8 cellular contexts compared by ENCODE assay signal in the genomic region with DNA sequence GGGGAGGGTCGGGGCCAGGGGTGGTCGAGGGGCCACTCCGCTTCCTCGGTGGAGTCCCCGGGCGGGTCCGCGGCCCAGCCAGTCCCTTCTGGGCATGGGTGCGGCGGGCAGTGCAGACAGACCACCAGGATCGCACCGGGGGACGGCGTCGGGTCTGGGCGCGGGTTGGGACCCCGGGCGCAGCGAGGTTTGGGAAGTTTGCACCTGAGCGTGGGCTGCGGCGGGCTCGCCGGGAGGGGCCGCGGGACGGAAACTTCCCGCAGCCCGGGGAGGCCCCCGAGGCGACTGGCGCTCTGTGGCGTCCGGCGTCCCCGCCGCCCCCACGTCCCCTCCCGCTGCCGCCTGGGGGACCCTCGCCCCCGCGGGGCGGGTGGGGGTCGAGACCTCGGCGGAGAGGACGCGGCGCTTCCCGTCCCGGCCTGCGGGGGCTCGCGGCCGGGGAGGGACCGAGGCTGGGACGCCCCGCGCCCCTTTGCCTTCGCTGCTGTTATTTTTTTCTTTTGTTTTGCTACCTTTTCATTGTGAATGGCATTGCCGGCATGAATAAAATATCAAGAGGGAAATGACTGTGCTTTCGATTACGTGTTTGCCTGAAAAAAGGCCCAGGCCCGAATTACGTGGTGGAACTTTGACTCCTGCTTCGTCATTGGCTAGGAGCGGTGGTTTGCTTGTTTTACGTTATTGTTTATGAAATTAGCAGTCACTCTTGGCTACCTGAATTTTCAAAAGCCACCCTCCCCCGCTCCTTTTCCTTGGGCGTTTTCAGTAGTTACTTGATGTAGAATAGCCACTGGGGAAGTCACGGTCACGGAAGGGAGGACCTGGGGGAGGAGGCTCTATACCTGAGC. TPM values are rescaled to one million over a fixed set of nuclear protein-coding genes. Genes with fewer than 3 reads are reported as not detected.
DNase-seq lines count a peak whose midpoint lies in the region; ATAC-seq and TF ChIP-seq lines count a peak whose summit lies in the region.

No MANE protein-coding gene starts in this region.

- peak overlapping the region; percentile 97 to 99 (median 98) for H3K27ac ChIP-seq in esophagus muscularis mucosa (replicated peaks in 1 of 4)

- peaks cover 0 to 4% (median 0%) of the 10 kb centered on the region in 4 donors for H3K36me3 ChIP-seq in esophagus muscularis mucosa

- peak; percentile 24 for DNase-seq in NCI-H1694 treated with DMSO at 0.1 percent for 48 hours (lab: John Stamatoyannopoulos, UW)
- no peak for DNase-seq in NCI-H1694 (lab: John Stamatoyannopoulos, UW)
- DNase-seq in NCI-H82 (lab: John Stamatoyannopoulos, UW), result peak; percentile 65
- peak; percentile 76 for DNase-seq in activated T-cell treated with anti-CD3 and anti-CD28 coated beads, Interleukin-2, amount 50 U/mL, for 1 hour
- DNase-seq in esophagus muscularis mucosa (ENCODE audit: extremely low spot score), result no peak
- DNase-seq in natural killer cell, result peak; percentile 37

- no peaks in the 10 kb centered on the region for H3K9me3 Mint-ChIP-seq in natural killer cell
- H3K9me3 Mint-ChIP-seq in stimulated activated naive CD8-positive, alpha-beta T cell treated with anti-CD3 and anti-CD28 coated beads, Interleukin-15, Interleukin-2, amounts not matched to agents 100 ng/mL and 50 ng/mL, for 24 hours, result no peaks in the 10 kb centered on the region

- TF ChIP-seq EP300 in esophagus muscularis mucosa (IDR thresholded peaks at IDR 0.05), result no peak

- H3K27me3 ChIP-seq in esophagus muscularis mucosa, result no peaks in the 10 kb centered on the region

- no peaks in the 10 kb centered on the region for H3K36me3 Mint-ChIP-seq in natural killer cell
- peaks cover 22% of the 10 kb centered on the region for H3K36me3 Mint-ChIP-seq in stimulated activated naive CD8-positive, alpha-beta T cell treated with anti-CD3 and anti-CD28 coated beads, Interleukin-15, Interleukin-2, amounts not matched to agents 100 ng/mL and 50 ng/mL, for 24 hours (ENCODE audit: low read depth)

- H3K9me3 ChIP-seq in esophagus muscularis mucosa, result no peaks in the 10 kb centered on the region

- H3K4me1 Mint-ChIP-seq in natural killer cell, result peaks cover 9 to 17% of the 10 kb centered on the region in 2 donors
- peaks cover 47% of the 10 kb centered on the region for H3K4me1 Mint-ChIP-seq in stimulated activated naive CD8-positive, alpha-beta T cell treated with anti-CD3 and anti-CD28 coated beads, Interleukin-15, Interleukin-2, amounts not matched to agents 100 ng/mL and 50 ng/mL, for 24 hours (ENCODE audit: low read depth)

- H3K27ac Mint-ChIP-seq in natural killer cell, result peak overlapping the region; percentile 77 to 89
- peak overlapping the region; percentile 99 for H3K27ac Mint-ChIP-seq in stimulated activated naive CD8-positive, alpha-beta T cell treated with anti-CD3 and anti-CD28 coated beads, Interleukin-15, Interleukin-2, amounts not matched to agents 100 ng/mL and 50 ng/mL, for 24 hours

- peaks cover 21 to 38% (median 30%) of the 10 kb centered on the region in 4 donors for H3K4me1 ChIP-seq in esophagus muscularis mucosa

- TF ChIP-seq CTCF in esophagus muscularis mucosa (IDR thresholded peaks at IDR 0.05), result peak in 1 of 3 experiments; percentile 32
- no peak for TF ChIP-seq CTCF in natural killer cell (IDR thresholded peaks at IDR 0.05)

- intact Hi-C loops in esophagus muscularis mucosa (cut with DNase I) (loop anchor here (5.0 kb wide), 1 partner anchor 56 kb away; no protein-coding TSS in a partner anchor), natural killer cell (cut with micrococcal nuclease) (loop anchor here (5.0 kb wide), 1 partner anchor 61 kb away; no protein-coding TSS in a partner anchor)

- peak overlapping the region; percentile 97 for H3K4me3 Mint-ChIP-seq in natural killer cell
- H3K4me3 Mint-ChIP-seq in stimulated activated naive CD8-positive, alpha-beta T cell treated with anti-CD3 and anti-CD28 coated beads, Interleukin-15, Interleukin-2, amounts not matched to agents 100 ng/mL and 50 ng/mL, for 24 hours, result peak overlapping the region; percentile 97

- peak; percentile 39 for ATAC-seq in HG02943 (IDR thresholded peaks at IDR 0.05; ENCODE audit: low read depth, unreplicated experiment)
- ATAC-seq in natural killer cell, result peak; percentile 24 to 38 (median 28)

- no peak for TF ChIP-seq POLR2A in esophagus muscularis mucosa (IDR thresholded peaks at IDR 0.05; ENCODE audit: low read depth)

- H3K4me3 ChIP-seq in esophagus muscularis mucosa, result peak overlapping the region; percentile 87 to 97 (median 94)

- WGBS in esophagus muscularis mucosa, result under 1% methylated on average over 23 of the region's 74 CpGs

- H3K27me3 Mint-ChIP-seq in natural killer cell (ENCODE audit: low read depth in 2 of 2), result peaks cover 3 to 14% of the 10 kb centered on the region in 2 donors
- H3K27me3 Mint-ChIP-seq in stimulated activated naive CD8-positive, alpha-beta T cell treated with anti-CD3 and anti-CD28 coated beads, Interleukin-15, Interleukin-2, amounts not matched to agents 100 ng/mL and 50 ng/mL, for 24 hours, result no peaks in the 10 kb centered on the region

RNA-seq across cellular contexts. Expression of gene SNX9, which starts 0.7 kb away (rescaled TPM):
- total RNA-seq in esophagus muscularis mucosa (10 to 100 TPM; 78.1 to 94.7 (median 85.1) TPM), natural killer cell (1 to 10 TPM; 6.0 to 9.7 (median 7.3) TPM)

Comparison
In these comparisons a context has a peak if more than half of its experiments do, and no peak if none do; other contexts are left out.
1. DNase-seq: peak in NCI-H1694 treated with DMSO at 0.1 percent for 48 hours (single experiment), NCI-H82 (single experiment), activated T-cell treated with anti-CD3 and anti-CD28 coated beads, Interleukin-2, amount 50 U/mL, for 1 hour (single experiment) and natural killer cell (single experiment); none in NCI-H1694 (single experiment) and esophagus muscularis mucosa (single experiment).
2. RNA of gene SNX9, which starts 0.7 kb away (total RNA-seq): 78.1 to 94.7 TPM in esophagus muscularis mucosa; 6.0 to 9.7 TPM in natural killer cell; every median in the first group is over 4 times any median in the second.